18 cellular contexts compared by ENCODE assay signal in the genomic region with DNA sequence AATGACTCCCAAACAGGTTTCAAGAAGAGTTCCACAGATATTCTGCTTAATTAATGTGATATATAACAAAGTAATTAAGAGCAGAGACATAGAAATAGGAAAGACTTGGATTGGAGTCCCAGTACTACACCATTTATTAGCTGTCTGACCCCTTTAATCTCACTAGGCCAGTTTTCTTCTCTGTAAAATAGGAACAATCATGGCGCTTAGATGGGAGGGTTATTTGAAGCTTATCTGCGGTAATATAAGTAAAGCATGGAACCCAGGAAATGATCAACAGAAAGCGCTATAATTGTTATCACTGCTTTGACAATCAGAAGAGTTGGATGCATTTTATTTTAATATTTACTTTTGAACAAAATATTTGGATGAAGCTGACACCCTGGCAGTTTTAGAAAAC.
DNase-seq lines count a peak whose midpoint lies in the region; ATAC-seq and TF ChIP-seq lines count a peak whose summit lies in the region.
"Had no signal": no experiment of that assay in that cellular context is flagged by ENCODE, and none has a peak within 500 bp of the region (broad histone marks: within the 10 kb centered on the region; RNA-seq: fewer than 3 reads in every experiment).

No MANE protein-coding gene starts in this region.

- H3K4me3 ChIP-seq in GM23338 (no peak overlapping the region), PC-3 (ENCODE audit: low read length) (peak overlapping the region; percentile 96), smooth muscle cell (no peak overlapping the region), sigmoid colon (no peak overlapping the region)

- H3K4me3 Mint-ChIP-seq in GM23338, result no peak overlapping the region
- H3K4me3 Mint-ChIP-seq in activated CD4-positive, alpha-beta memory T cell treated with anti-CD3 and anti-CD28 coated beads for 36 hours, result no peak overlapping the region
- H3K4me3 Mint-ChIP-seq: CD14-positive monocyte, H9 had no signal

- no peak for ATAC-seq in GM23338
- ATAC-seq in PC-3, result no peak
- no peak for ATAC-seq in GM18868 (IDR thresholded peaks at IDR 0.05; ENCODE audit: unreplicated experiment)

- TF ChIP-seq EP300 in sigmoid colon (IDR thresholded peaks at IDR 0.05), result no peak

- intact Hi-C loops in PC-3 (cut with micrococcal nuclease) (loop anchor here (10.0 kb wide), 1 partner anchor 89 kb away; no protein-coding TSS in a partner anchor), sigmoid colon (cut with DNase I) (no loop called here)
- intact Hi-C loops in activated CD4-positive, alpha-beta memory T cell treated with anti-CD3 and anti-CD28 coated beads for 36 hours (cut with micrococcal nuclease), result loop anchor here (10.0 kb wide), 1 partner anchor 49 kb away; no protein-coding TSS in a partner anchor

- CTCF ChIA-PET in PC-3 (lab: Charles Lee), result no interaction called here
- CTCF ChIA-PET in activated CD4-positive, alpha-beta memory T cell treated with anti-CD3 and anti-CD28 coated beads for 36 hours (lab: Charles Lee), result interaction anchor here (0.9 to 1.5 kb wide), 2 partner anchors 157 to 227 kb away, joined by 3 to 4 read pairs; no protein-coding TSS in a partner anchor

- H3K9me2 ChIP-seq in GM23338 (ENCODE audit: insufficient read depth) (no peaks in the 10 kb centered on the region), PC-3 (replicated peaks; ENCODE audit: low read length) (no peaks in the 10 kb centered on the region)

- peak overlapping the region; percentile 100 for H3K9ac ChIP-seq in PC-3 (ENCODE audit: low read length)
- H3K9ac ChIP-seq in smooth muscle cell (ENCODE audit: low read depth), result no peak overlapping the region

- H3K9me3 ChIP-seq in PC-3 (ENCODE audit: low read length) (no peaks in the 10 kb centered on the region), smooth muscle cell (replicated peaks; ENCODE audit: low read depth) (no peaks in the 10 kb centered on the region), sigmoid colon (no peaks in the 10 kb centered on the region)

- H3K4me1 Mint-ChIP-seq in GM23338, result peaks cover 67% of the 10 kb centered on the region
- peaks cover 9% of the 10 kb centered on the region for H3K4me1 Mint-ChIP-seq in activated CD4-positive, alpha-beta memory T cell treated with anti-CD3 and anti-CD28 coated beads for 36 hours (ENCODE audit: low read depth)

- no peaks in the 10 kb centered on the region for H3K36me3 Mint-ChIP-seq in GM23338 (ENCODE audit: low read depth)
- H3K36me3 Mint-ChIP-seq in activated CD4-positive, alpha-beta memory T cell treated with anti-CD3 and anti-CD28 coated beads for 36 hours, result no peaks in the 10 kb centered on the region

- H3K27me3 Mint-ChIP-seq in GM23338 (ENCODE audit: insufficient read depth, low read depth, poor library complexity), result peaks cover 6% of the 10 kb centered on the region
- peaks cover 25% of the 10 kb centered on the region for H3K27me3 Mint-ChIP-seq in activated CD4-positive, alpha-beta memory T cell treated with anti-CD3 and anti-CD28 coated beads for 36 hours

- DNase-seq in GM23338 (ENCODE audit: low spot score), result no peak
- no peak for DNase-seq in PC-3
- DNase-seq in epithelial cell of prostate (ENCODE audit: low read depth, low spot score), result no peak
- DNase-seq in smooth muscle cell (lab: John Stamatoyannopoulos, UW; ENCODE audit: unreplicated experiment), result no peak
- no peak for DNase-seq in sigmoid colon
- DNase-seq in activated CD4-positive, alpha-beta memory T cell treated with anti-CD3 and anti-CD28 coated beads for 36 hours, result no peak
- DNase-seq: DMS 273 treated with DMSO at 0.1 percent for 48 hours, DND-41, H9, KBM-7, NCI-H1105 treated with DMSO at 0.1 percent for 48 hours, NCI-H1694 treated with DMSO at 0.1 percent for 48 hours, NCI-H510A, NCI-H748 treated with DMSO at 0.1 percent for 48 hours, OCI-M1 had no signal

- H3F3A ChIP-seq in GM23338 (replicated peaks; ENCODE audit: low read depth) (no peaks in the 10 kb centered on the region), PC-3 (ENCODE audit: low read length, unreplicated experiment) (peaks cover 6% of the 10 kb centered on the region), smooth muscle cell (ENCODE audit: low read depth) (no peaks in the 10 kb centered on the region)

- H3K36me3 ChIP-seq in GM23338 (ENCODE audit: insufficient read depth), result no peaks in the 10 kb centered on the region
- H3K36me3 ChIP-seq in PC-3 (ENCODE audit: low read depth, low read length), result peaks cover 69% of the 10 kb centered on the region
- H3K36me3 ChIP-seq in smooth muscle cell (ENCODE audit: low read depth), result no peaks in the 10 kb centered on the region
- no peaks in the 10 kb centered on the region for H3K36me3 ChIP-seq in sigmoid colon

- no peaks in the 10 kb centered on the region for H3K9me3 Mint-ChIP-seq in GM23338
- no peaks in the 10 kb centered on the region for H3K9me3 Mint-ChIP-seq in activated CD4-positive, alpha-beta memory T cell treated with anti-CD3 and anti-CD28 coated beads for 36 hours
- H3K9me3 Mint-ChIP-seq: H9 had no signal

- H3K27me3 ChIP-seq in GM23338 (ENCODE audit: insufficient read depth) (peaks cover 11% of the 10 kb centered on the region), PC-3 (ENCODE audit: low read length) (no peaks in the 10 kb centered on the region), smooth muscle cell (ENCODE audit: low read depth) (no peaks in the 10 kb centered on the region), sigmoid colon (peaks cover under 1 to 34% (median 27%) of the 10 kb centered on the region in 3 donors)

- no peak overlapping the region for H3K27ac ChIP-seq in GM23338 (ENCODE audit: low read depth)
- H3K27ac ChIP-seq in PC-3 (ENCODE audit: low read length), result peak overlapping the region; percentile 97
- H3K27ac ChIP-seq in epithelial cell of prostate, result peak overlapping the region; percentile 96
- peak overlapping the region; percentile 12 for H3K27ac ChIP-seq in smooth muscle cell (ENCODE audit: low read depth)
- H3K27ac ChIP-seq in sigmoid colon, result no peak overlapping the region
- H3K27ac ChIP-seq: RWPE1 had no signal

- POLR2A ChIA-PET in PC-3 (lab: Charles Lee; ENCODE audit: unreplicated experiment), result interaction anchor here (0.6 to 0.7 kb wide), 2 partner anchors 130 to 132 kb away, joined by 3 to 11 read pairs; no protein-coding TSS in a partner anchor
- POLR2A ChIA-PET in activated CD4-positive, alpha-beta memory T cell treated with anti-CD3 and anti-CD28 coated beads for 36 hours (lab: Charles Lee), result no interaction called here

- H2AFZ ChIP-seq in GM23338, result no peak overlapping the region
- H2AFZ ChIP-seq in PC-3 (ENCODE audit: low read length), result no peak overlapping the region
- no peak overlapping the region for H2AFZ ChIP-seq in smooth muscle cell (ENCODE audit: low read depth)

- H3K4me2 ChIP-seq in GM23338 (0 out of 2 replicates have a peak overlapping the region, but pooled peaks have one; percentile 10), PC-3 (ENCODE audit: low read length) (peak overlapping the region; percentile 92), smooth muscle cell (peak overlapping the region; percentile 96)

- TF ChIP-seq CTCF in GM23338 (conservative IDR thresholded peaks at IDR 0.05; ENCODE audit: low read depth in 2 of 2), result no peak
- TF ChIP-seq CTCF in PC-3 (conservative IDR thresholded peaks at IDR 0.05; ENCODE audit: low read depth, low read length), result no peak
- no peak for TF ChIP-seq CTCF in smooth muscle cell (IDR thresholded peaks at IDR 0.05; ENCODE audit: borderline replicate concordance, insufficient read depth, poor library complexity, severe bottlenecking)
- TF ChIP-seq CTCF in sigmoid colon (IDR thresholded peaks at IDR 0.05), result no peak

- H3K79me2 ChIP-seq in GM23338 (replicated peaks; ENCODE audit: insufficient read depth) (peaks cover 73% of the 10 kb centered on the region), PC-3 (ENCODE audit: low read length) (peaks cover 100% of the 10 kb centered on the region), smooth muscle cell (ENCODE audit: low read depth) (peaks cover 100% of the 10 kb centered on the region)

- no peak for TF ChIP-seq POLR2A in sigmoid colon (IDR thresholded peaks at IDR 0.05)

- H4K20me1 ChIP-seq in GM23338 (replicated peaks; ENCODE audit: insufficient read depth) (no peaks in the 10 kb centered on the region; the same call in 1 of the 2 replicates), PC-3 (ENCODE audit: low read length) (peaks cover 33% of the 10 kb centered on the region), smooth muscle cell (ENCODE audit: low read depth) (peaks cover 32% of the 10 kb centered on the region)

- H3K4me1 ChIP-seq in GM23338 (ENCODE audit: insufficient read depth) (peaks cover 75% of the 10 kb centered on the region), PC-3 (ENCODE audit: insufficient read depth, low read length) (peaks cover 52% of the 10 kb centered on the region), smooth muscle cell (ENCODE audit: low read depth) (peaks cover 42% of the 10 kb centered on the region), sigmoid colon (peaks cover 0 to 8% (median 3%) of the 10 kb centered on the region in 4 donors)

- BruUV-seq in PC-3 (replicated peaks; lab: Mats Ljungman, UMichigan), result no TSS peak

- no peak overlapping the region for H3K27ac Mint-ChIP-seq in GM23338
- no peak overlapping the region for H3K27ac Mint-ChIP-seq in activated CD4-positive, alpha-beta memory T cell treated with anti-CD3 and anti-CD28 coated beads for 36 hours
- H3K27ac Mint-ChIP-seq: CD14-positive monocyte, H9 had no signal

- 89% methylated on average over 3 of the region's 3 CpGs for WGBS in smooth muscle cell (ENCODE audit: low lambda C conversion rate)
- 75 to 94% methylated on average over 3 of the region's 3 CpGs for WGBS in sigmoid colon, 2 donors

TF ChIP-seq in GM23338, 12 proteins besides CTCF, POLR2A, EP300 and RAD21 (continues in another document):
- TF ChIP-seq CREB1 (CRISPR knock-in tag; IDR thresholded peaks at IDR 0.05; ENCODE audit: low read depth) (no peak), STAT1 (IDR thresholded peaks at IDR 0.05; ENCODE audit: unreplicated experiment) (no peak), ZNF331 (CRISPR knock-in tag; IDR thresholded peaks at IDR 0.05; ENCODE audit: low read depth) (no peak), JUNB (IDR thresholded peaks at IDR 0.05; ENCODE audit: unreplicated experiment) (no peak)

Comparison
In these comparisons a context has a peak if more than half of its experiments do, and no peak if none do; other contexts are left out.
1. H3K27ac ChIP-seq: peak in PC-3 (single experiment), epithelial cell of prostate (single experiment) and smooth muscle cell (single experiment); none in GM23338 (single experiment) and sigmoid colon (0 of 4).
2. H3K4me2 ChIP-seq: peak in every context shown above with its lines; median percentile 96 in smooth muscle cell; 92 in PC-3; 10 in GM23338.